In genomic region chr3:66582721-66583141, GRCh38 we compare ENCODE assay signal across 9 cellular contexts.
DNase-seq lines count a peak whose midpoint lies in the region; ATAC-seq lines count a peak whose summit lies in the region.
"Had no signal": no experiment of that assay in that cellular context is flagged by ENCODE, and none has a peak within 500 bp of the region (broad histone marks: within the 10 kb centered on the region; RNA-seq: fewer than 3 reads in every experiment).

No MANE protein-coding gene starts in this region.

- ATAC-seq in GM18858 (IDR thresholded peaks at IDR 0.05; ENCODE audit: unreplicated experiment) = peak; percentile 98
- ATAC-seq in HG02973 (IDR thresholded peaks at IDR 0.05; ENCODE audit: unreplicated experiment) = peak; percentile 89
- ATAC-seq: K562 had no signal

- DNase-seq in T-helper 2 cell (peak in 4 of 5 experiments; percentile 3 to 84 (median 58)), DMS 273 (lab: John Stamatoyannopoulos, UW; ENCODE audit: unreplicated experiment) (no peak), NCI-H187 treated with DMSO at 0.1 percent for 48 hours (lab: John Stamatoyannopoulos, UW) (no peak), superior temporal gyrus (ENCODE audit: extremely low spot score) (no peak)
- peak; percentile 26 for DNase-seq in effector CD4-positive, alpha-beta T cell
- peak; percentile 54 for DNase-seq in stimulated activated naive CD4-positive, alpha-beta T cell treated with Interleukin-2 at 50 U/mL for 16 hours (lab: John Stamatoyannopoulos, UW)

Comparison
In these comparisons a context has a peak if more than half of its experiments do, and no peak if none do; other contexts are left out.
1. DNase-seq: peak in T-helper 2 cell (4 of 5), effector CD4-positive, alpha-beta T cell (single experiment) and stimulated activated naive CD4-positive, alpha-beta T cell treated with Interleukin-2 at 50 U/mL for 16 hours (single experiment); none in DMS 273 (single experiment), NCI-H187 treated with DMSO at 0.1 percent for 48 hours (single experiment) and superior temporal gyrus (single experiment).